In the genomic region with DNA sequence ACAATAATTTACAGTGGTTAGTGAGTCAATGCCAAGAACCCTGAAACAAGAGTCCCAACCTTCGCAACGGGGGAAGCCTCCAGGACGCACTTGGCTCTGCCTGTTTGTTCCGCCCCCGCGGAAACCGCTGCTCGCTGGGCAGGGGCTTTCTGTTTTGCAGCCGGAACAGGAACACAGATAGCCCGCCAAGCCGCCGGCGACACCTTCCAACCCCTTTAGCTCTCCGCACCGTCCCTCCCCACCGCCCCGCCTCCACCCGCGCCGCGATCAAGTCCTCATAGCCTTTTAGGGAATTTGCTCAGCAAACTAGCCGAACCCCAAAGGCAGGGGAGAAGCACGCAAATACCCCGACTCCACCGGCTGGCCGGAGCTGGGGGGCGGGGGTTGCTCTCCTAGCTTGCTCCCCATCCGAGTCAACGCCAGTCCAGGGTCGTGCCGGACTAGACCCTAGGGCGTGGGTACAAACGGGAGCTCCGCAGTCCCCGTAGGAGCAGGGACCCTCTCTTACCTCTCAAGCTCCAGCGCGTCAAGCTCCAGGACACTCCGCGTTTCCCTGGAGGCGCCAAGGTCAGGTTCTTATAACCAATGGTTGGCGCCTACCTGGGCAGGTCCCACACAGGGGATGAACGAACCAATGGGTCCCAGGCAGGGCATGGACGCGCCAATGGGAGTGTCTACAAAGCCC, we compare ENCODE assay signal across 8 cellular contexts. TPM values are rescaled to one million over a fixed set of nuclear protein-coding genes. Genes with fewer than 3 reads are reported as not detected.
DNase-seq lines count a peak whose midpoint lies in the region; ATAC-seq, FAIRE-seq and TF ChIP-seq lines count a peak whose summit lies in the region.

A gene with protein sequence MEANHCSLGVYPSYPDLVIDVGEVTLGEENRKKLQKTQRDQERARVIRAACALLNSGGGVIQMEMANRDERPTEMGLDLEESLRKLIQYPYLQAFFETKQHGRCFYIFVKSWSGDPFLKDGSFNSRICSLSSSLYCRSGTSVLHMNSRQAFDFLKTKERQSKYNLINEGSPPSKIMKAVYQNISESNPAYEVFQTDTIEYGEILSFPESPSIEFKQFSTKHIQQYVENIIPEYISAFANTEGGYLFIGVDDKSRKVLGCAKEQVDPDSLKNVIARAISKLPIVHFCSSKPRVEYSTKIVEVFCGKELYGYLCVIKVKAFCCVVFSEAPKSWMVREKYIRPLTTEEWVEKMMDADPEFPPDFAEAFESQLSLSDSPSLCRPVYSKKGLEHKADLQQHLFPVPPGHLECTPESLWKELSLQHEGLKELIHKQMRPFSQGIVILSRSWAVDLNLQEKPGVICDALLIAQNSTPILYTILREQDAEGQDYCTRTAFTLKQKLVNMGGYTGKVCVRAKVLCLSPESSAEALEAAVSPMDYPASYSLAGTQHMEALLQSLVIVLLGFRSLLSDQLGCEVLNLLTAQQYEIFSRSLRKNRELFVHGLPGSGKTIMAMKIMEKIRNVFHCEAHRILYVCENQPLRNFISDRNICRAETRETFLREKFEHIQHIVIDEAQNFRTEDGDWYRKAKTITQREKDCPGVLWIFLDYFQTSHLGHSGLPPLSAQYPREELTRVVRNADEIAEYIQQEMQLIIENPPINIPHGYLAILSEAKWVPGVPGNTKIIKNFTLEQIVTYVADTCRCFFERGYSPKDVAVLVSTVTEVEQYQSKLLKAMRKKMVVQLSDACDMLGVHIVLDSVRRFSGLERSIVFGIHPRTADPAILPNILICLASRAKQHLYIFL (minus strand): TSS at position 553 of the 685 bp plus-strand sequence. CDS start 3,086 bp downstream, outside the sequence.

- no peaks in the 10 kb centered on the region for H3K9me3 ChIP-seq in Peyer's patch

- peak; percentile 8 for DNase-seq in AG10803 (ENCODE audit: low read depth)
- DNase-seq in GM19239 (ENCODE audit: insufficient read length, low spot score) = peak; percentile 64
- peak; percentile 71 to 93 (median 87) for DNase-seq in Peyer's patch
- DNase-seq in activated T-helper 9 cell treated with anti-CD3 and anti-CD28 coated beads, Interleukin-2, amount 50 U/mL, for 16 hours (ENCODE audit: low read depth) = peak; percentile 83
- peak; percentile 92 for DNase-seq in Right ventricle myocardium inferior (ENCODE audit: missing footprints)
- peak; percentile 22 for DNase-seq in pons (ENCODE audit: low spot score)
- peak; percentile 69 for DNase-seq in ureter (ENCODE audit: low spot score)

- TF ChIP-seq CTCF in AG10803 (conservative IDR thresholded peaks at IDR 0.05; ENCODE audit: low read length) (no peak), Peyer's patch (IDR thresholded peaks at IDR 0.05) (no peak)

- FAIRE-seq in GM19239 (lab: Jason Lieb, UNC) = peak; percentile 98

- ATAC-seq in HG03439 (IDR thresholded peaks at IDR 0.05; ENCODE audit: unreplicated experiment) (peak; percentile 75), Right ventricle myocardium inferior (peak; percentile 87)

- TF ChIP-seq POLR2A in Peyer's patch (IDR thresholded peaks at IDR 0.05) = no peak

- H3K27ac ChIP-seq in Peyer's patch = peak within 1 kb of the TSS; percentile 55 to 86 (median 78)

- H3K4me3 ChIP-seq in AG10803 (ENCODE audit: low read length) (peak within 1 kb of the TSS; percentile 53), Peyer's patch (peak within 1 kb of the TSS; percentile 50 to 71 (median 58))

- intact Hi-C loops in Right ventricle myocardium inferior (cut with DNase I) = no loop called here

- peaks cover 0 to 3% of the 10 kb centered on the region in 2 donors for H3K27me3 ChIP-seq in Peyer's patch

- peaks cover 0 to 4% (median 0%) of the 10 kb centered on the region in 4 donors for H3K4me1 ChIP-seq in Peyer's patch

- H3K36me3 ChIP-seq in Peyer's patch = no peaks in the 10 kb centered on the region

RNA-seq across cellular contexts. Expression of the gene that starts here (rescaled TPM):
- total RNA-seq in Peyer's patch (10 to 100 TPM in 1 of 4 donors, 1 to 10 TPM in 3; 2.8 to 24.8 (median 4.2) TPM), Right ventricle myocardium inferior (6.7 TPM), ureter (7.9 TPM)

Comparison
In these comparisons a context has a peak if more than half of its experiments do, and no peak if none do; other contexts are left out.
1. Peak in every context shown above with its lines: DNase-seq, ATAC-seq, H3K4me3 ChIP-seq and H3K27ac ChIP-seq.
2. DNase-seq: peak in every context shown above with its lines; median percentile 92 in Right ventricle myocardium inferior; 87 in Peyer's patch; 83 in activated T-helper 9 cell treated with anti-CD3 and anti-CD28 coated beads, Interleukin-2, amount 50 U/mL, for 16 hours; 69 in ureter; 64 in GM19239; 22 in pons; 8 in AG10803.